25 cellular contexts compared by ENCODE assay signal in the genomic region with DNA sequence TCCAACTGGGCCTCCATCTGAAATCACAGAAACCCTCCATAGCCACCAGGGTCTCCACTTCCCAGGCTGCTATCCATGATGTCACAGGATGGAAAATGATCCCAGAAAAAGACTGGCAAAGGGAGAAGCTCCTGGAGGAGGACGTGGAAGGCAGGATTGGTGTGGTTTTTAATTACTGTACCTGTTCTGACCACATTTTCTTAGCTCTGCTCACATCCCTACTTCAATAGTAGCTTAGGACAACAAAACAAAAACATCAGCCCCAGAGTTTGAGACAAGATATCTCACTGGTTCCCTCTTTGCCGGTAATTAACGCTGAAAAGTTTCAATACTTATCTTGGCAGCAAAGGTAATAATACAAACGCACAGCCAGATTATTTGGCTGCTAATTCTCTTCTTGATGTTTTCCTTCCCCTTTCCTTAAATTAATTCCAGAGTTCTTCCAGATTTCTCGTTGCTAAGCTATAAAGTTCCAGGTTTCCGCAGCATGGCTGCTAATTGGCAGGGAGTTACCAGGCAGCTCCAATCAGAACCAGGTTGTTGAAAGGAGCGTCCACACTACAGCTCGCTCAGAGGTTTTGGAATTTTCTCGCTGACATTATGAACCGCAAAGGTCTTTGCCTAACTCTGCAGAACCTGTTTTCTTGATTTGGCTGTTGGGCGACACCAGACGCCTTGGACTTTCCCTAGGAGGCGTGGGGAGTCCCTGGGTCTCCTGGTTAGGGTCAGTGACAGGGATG.
A peak's percentile ranks its signal among the peaks of the same experiment; 100 is the strongest.
DNase-seq lines count a peak whose midpoint lies in the region; TF ChIP-seq lines count a peak whose summit lies in the region.
"Had no signal": no experiment of that assay in that cellular context is flagged by ENCODE, and none has a peak within 500 bp of the region (broad histone marks: within the 10 kb centered on the region; RNA-seq: fewer than 3 reads in every experiment).

No MANE protein-coding gene starts in this region.

- no peaks in the 10 kb centered on the region for H3K9me3 Mint-ChIP-seq in MCF 10A (ENCODE audit: unreplicated experiment)
- peaks cover 6% of the 10 kb centered on the region for H3K9me3 Mint-ChIP-seq in activated naive CD4-positive, alpha-beta T cell treated with anti-CD3 and anti-CD28 coated beads, Interleukin-2, amount 10 ng/mL, durations not matched to agents 7 days and 5 days
- H3K9me3 Mint-ChIP-seq: activated B cell treated with CpG ODN at 0.5 μM for 24 hours; activated CD8-positive, alpha-beta T cell treated with anti-CD3 and anti-CD28 coated beads for 36 hours; activated T-cell treated with anti-CD3 and anti-CD28 coated beads, Interleukin-2, amount 50 U/mL, for 4 hours had no signal

- 82% methylated on average over 13 of the region's 13 CpGs for WGBS in smooth muscle cell (ENCODE audit: low lambda C conversion rate)

- no peak overlapping the region for H3K27ac Mint-ChIP-seq in MCF 10A (ENCODE audit: low read depth, unreplicated experiment)
- no peak overlapping the region for H3K27ac Mint-ChIP-seq in activated naive CD4-positive, alpha-beta T cell treated with anti-CD3 and anti-CD28 coated beads, Interleukin-2, amount 10 ng/mL, durations not matched to agents 7 days and 5 days
- H3K27ac Mint-ChIP-seq: activated B cell treated with CpG ODN at 0.5 μM for 24 hours; activated CD8-positive, alpha-beta T cell treated with anti-CD3 and anti-CD28 coated beads for 36 hours; activated naive CD4-positive, alpha-beta T cell treated with anti-CD3 and anti-CD28 coated beads, Interleukin-2, amount 50 U/mL, for 72 hours; natural killer cell; progenitor cell of endocrine pancreas had no signal

- H3K36me3 ChIP-seq in smooth muscle cell (ENCODE audit: low read depth), result no peaks in the 10 kb centered on the region
- H3K36me3 ChIP-seq: SJCRH30 had no signal

- peak overlapping the region; percentile 72 for H3K9ac ChIP-seq in smooth muscle cell (ENCODE audit: low read depth)

- BruUV-seq in MCF 10A (replicated peaks; lab: Mats Ljungman, UMichigan), result TSS peak; percentile 24

- CTCF ChIA-PET in MCF 10A (lab: Yijun Ruan, JAX), result interaction anchor here (0.6 kb wide), 1 partner anchor 246 kb away, joined by 3 read pairs; no protein-coding TSS in a partner anchor
- CTCF ChIA-PET in activated naive CD4-positive, alpha-beta T cell treated with anti-CD3 and anti-CD28 coated beads, Interleukin-2, amount 10 ng/mL, durations not matched to agents 7 days and 5 days (lab: Charles Lee), result no interaction called here

- TF ChIP-seq CTCF in MCF 10A (IDR thresholded peaks at IDR 0.05; ENCODE audit: unreplicated experiment), result no peak
- no peak for TF ChIP-seq CTCF in fibroblast of villous mesenchyme (IDR thresholded peaks at IDR 0.05; ENCODE audit: insufficient read depth, low read depth, low read length)
- TF ChIP-seq CTCF in smooth muscle cell (IDR thresholded peaks at IDR 0.05; ENCODE audit: borderline replicate concordance, insufficient read depth, poor library complexity, severe bottlenecking), result no peak

- H3K79me2 ChIP-seq in smooth muscle cell (ENCODE audit: low read depth), result no peaks in the 10 kb centered on the region

- peak; percentile 24 for DNase-seq in DMS 273 (lab: John Stamatoyannopoulos, UW; ENCODE audit: unreplicated experiment)
- no peak for DNase-seq in DMS 273 treated with DMSO at 0.1 percent for 48 hours (lab: John Stamatoyannopoulos, UW)
- DNase-seq in MCF 10A (ENCODE audit: unreplicated experiment), result no peak
- DNase-seq in fibroblast of villous mesenchyme (ENCODE audit: low read depth), result peak; percentile 76
- no peak for DNase-seq in smooth muscle cell (lab: John Stamatoyannopoulos, UW; ENCODE audit: unreplicated experiment)
- no peak for DNase-seq in activated naive CD4-positive, alpha-beta T cell treated with anti-CD3 and anti-CD28 coated beads, Interleukin-2, amount 10 ng/mL, durations not matched to agents 7 days and 5 days
- DNase-seq in amygdala (lab: John Stamatoyannopoulos, UW), result no peak
- DNase-seq in glomerular visceral epithelial cell (ENCODE audit: extremely low spot score), result no peak
- DNase-seq: activated B cell treated with CpG ODN at 0.5 μM for 24 hours; activated CD8-positive, alpha-beta T cell treated with anti-CD3 and anti-CD28 coated beads for 36 hours; activated T-cell treated with anti-CD3 and anti-CD28 coated beads, Interleukin-2, amount 50 U/mL, for 4 hours; DMS79 treated with DMSO at 0.1 percent for 48 hours; hippocampal formation; natural killer cell; NCI-H1105; NCI-H2107; NCI-H526 treated with DMSO at 0.1 percent for 48 hours; stimulated activated CD4-positive, alpha-beta T cell treated with anti-CD3 and anti-CD28 coated beads, Interleukin-4, amount 100 ng/mL, for 4 hours; substantia nigra; T-helper 2 cell had no signal

- H3K27me3 Mint-ChIP-seq in MCF 10A (ENCODE audit: insufficient read depth, unreplicated experiment), result no peaks in the 10 kb centered on the region
- H3K27me3 Mint-ChIP-seq in activated naive CD4-positive, alpha-beta T cell treated with anti-CD3 and anti-CD28 coated beads, Interleukin-2, amount 10 ng/mL, durations not matched to agents 7 days and 5 days, result peaks cover 5% of the 10 kb centered on the region
- H3K27me3 Mint-ChIP-seq: activated B cell treated with CpG ODN at 0.5 μM for 24 hours; activated CD8-positive, alpha-beta T cell treated with anti-CD3 and anti-CD28 coated beads for 36 hours had no signal

- no peak overlapping the region for H2AFZ ChIP-seq in smooth muscle cell (ENCODE audit: low read depth)

- H3K27me3 ChIP-seq in smooth muscle cell (ENCODE audit: low read depth), result no peaks in the 10 kb centered on the region
- H3K27me3 ChIP-seq: SJCRH30 had no signal

- no peak overlapping the region for H3K4me2 ChIP-seq in smooth muscle cell

- peaks cover 11% of the 10 kb centered on the region for H4K20me1 ChIP-seq in smooth muscle cell (ENCODE audit: low read depth)

- POLR2A ChIA-PET in MCF 10A (lab: Yijun Ruan, JAX), result interaction anchor here (0.7 to 0.9 kb wide), 2 partner anchors 14 to 17 kb away, joined by 4 to 5 read pairs; no protein-coding TSS in a partner anchor

- no peaks in the 10 kb centered on the region for H3F3A ChIP-seq in smooth muscle cell (ENCODE audit: low read depth)

- H3K4me3 Mint-ChIP-seq in MCF 10A (ENCODE audit: unreplicated experiment), result no peak overlapping the region
- no peak overlapping the region for H3K4me3 Mint-ChIP-seq in activated naive CD4-positive, alpha-beta T cell treated with anti-CD3 and anti-CD28 coated beads, Interleukin-2, amount 10 ng/mL, durations not matched to agents 7 days and 5 days
- H3K4me3 Mint-ChIP-seq: activated B cell treated with CpG ODN at 0.5 μM for 24 hours; activated CD8-positive, alpha-beta T cell treated with anti-CD3 and anti-CD28 coated beads for 36 hours; activated T-cell treated with anti-CD3 and anti-CD28 coated beads, Interleukin-2, amount 50 U/mL, for 4 hours; natural killer cell had no signal

- peak overlapping the region; percentile 85 for H3K27ac ChIP-seq in smooth muscle cell (ENCODE audit: low read depth)
- H3K27ac ChIP-seq: 22Rv1, SJCRH30 had no signal

- no peaks in the 10 kb centered on the region for H3K4me1 ChIP-seq in smooth muscle cell (ENCODE audit: low read depth)
- H3K4me1 ChIP-seq: SJCRH30 had no signal

- intact Hi-C loops in MCF 10A (cut with micrococcal nuclease), result no loop called here

- H3K4me1 Mint-ChIP-seq in MCF 10A (ENCODE audit: insufficient read depth, unreplicated experiment), result no peaks in the 10 kb centered on the region
- peaks cover 13% of the 10 kb centered on the region for H3K4me1 Mint-ChIP-seq in activated naive CD4-positive, alpha-beta T cell treated with anti-CD3 and anti-CD28 coated beads, Interleukin-2, amount 10 ng/mL, durations not matched to agents 7 days and 5 days
- H3K4me1 Mint-ChIP-seq: activated B cell treated with CpG ODN at 0.5 μM for 24 hours, natural killer cell had no signal

- no peaks in the 10 kb centered on the region for H3K9me3 ChIP-seq in smooth muscle cell (replicated peaks; ENCODE audit: low read depth)

- H3K36me3 Mint-ChIP-seq in MCF 10A (ENCODE audit: insufficient read depth, unreplicated experiment), result peaks cover 15% of the 10 kb centered on the region
- no peaks in the 10 kb centered on the region for H3K36me3 Mint-ChIP-seq in activated naive CD4-positive, alpha-beta T cell treated with anti-CD3 and anti-CD28 coated beads, Interleukin-2, amount 10 ng/mL, durations not matched to agents 7 days and 5 days
- H3K36me3 Mint-ChIP-seq: activated naive CD4-positive, alpha-beta T cell treated with anti-CD3 and anti-CD28 coated beads, Interleukin-2, amount 50 U/mL, for 72 hours; natural killer cell had no signal

- no peak overlapping the region for H3K4me3 ChIP-seq in fibroblast of villous mesenchyme (ENCODE audit: low read depth, low read length)
- no peak overlapping the region for H3K4me3 ChIP-seq in smooth muscle cell
- H3K4me3 ChIP-seq: K562, SJCRH30 had no signal

Comparison
In these comparisons a context has a peak if more than half of its experiments do, and no peak if none do; other contexts are left out.
1. DNase-seq: peak in DMS 273 (single experiment) and fibroblast of villous mesenchyme (single experiment); none in DMS 273 treated with DMSO at 0.1 percent for 48 hours (single experiment), MCF 10A (single experiment), smooth muscle cell (single experiment), activated naive CD4-positive, alpha-beta T cell treated with anti-CD3 and anti-CD28 coated beads, Interleukin-2, amount 10 ng/mL, durations not matched to agents 7 days and 5 days (single experiment), amygdala (0 of 56) and glomerular visceral epithelial cell (single experiment).